1 cellular context compared by ENCODE assay signal in the genomic region with DNA sequence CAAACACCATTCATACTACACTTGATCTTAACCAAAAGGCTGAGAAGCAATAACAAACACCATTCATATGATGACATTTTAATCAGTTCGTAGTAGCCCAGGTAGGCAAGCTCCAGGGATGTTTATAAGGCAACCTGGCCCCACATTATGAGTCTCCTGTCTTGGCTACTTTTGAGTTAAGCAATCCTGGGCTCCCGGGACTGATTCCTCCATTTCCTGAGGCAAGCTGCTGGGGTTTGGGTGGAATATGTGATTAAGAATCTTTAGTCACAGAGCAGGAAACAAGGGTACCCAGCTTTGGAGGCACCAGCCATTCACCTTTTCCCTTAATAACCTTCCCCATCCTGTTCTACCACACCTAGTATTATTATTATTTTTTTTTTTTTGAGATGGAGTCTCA.
TF ChIP-seq lines count a peak whose summit lies in the region.

No MANE protein-coding gene starts in this region.

TF ChIP-seq in SK-N-SH, 30 proteins besides CTCF, POLR2A, EP300 and RAD21 (continued from another document):
- TF ChIP-seq MEF2A (IDR thresholded peaks at IDR 0.05; ENCODE audit: borderline replicate concordance, low read depth) = no peak
- TF ChIP-seq, protein P1, sequence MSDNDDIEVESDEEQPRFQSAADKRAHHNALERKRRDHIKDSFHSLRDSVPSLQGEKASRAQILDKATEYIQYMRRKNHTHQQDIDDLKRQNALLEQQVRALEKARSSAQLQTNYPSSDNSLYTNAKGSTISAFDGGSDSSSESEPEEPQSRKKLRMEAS (IDR thresholded peaks at IDR 0.05; ENCODE audit: low read depth) = no peak
- TF ChIP-seq, protein P2, sequence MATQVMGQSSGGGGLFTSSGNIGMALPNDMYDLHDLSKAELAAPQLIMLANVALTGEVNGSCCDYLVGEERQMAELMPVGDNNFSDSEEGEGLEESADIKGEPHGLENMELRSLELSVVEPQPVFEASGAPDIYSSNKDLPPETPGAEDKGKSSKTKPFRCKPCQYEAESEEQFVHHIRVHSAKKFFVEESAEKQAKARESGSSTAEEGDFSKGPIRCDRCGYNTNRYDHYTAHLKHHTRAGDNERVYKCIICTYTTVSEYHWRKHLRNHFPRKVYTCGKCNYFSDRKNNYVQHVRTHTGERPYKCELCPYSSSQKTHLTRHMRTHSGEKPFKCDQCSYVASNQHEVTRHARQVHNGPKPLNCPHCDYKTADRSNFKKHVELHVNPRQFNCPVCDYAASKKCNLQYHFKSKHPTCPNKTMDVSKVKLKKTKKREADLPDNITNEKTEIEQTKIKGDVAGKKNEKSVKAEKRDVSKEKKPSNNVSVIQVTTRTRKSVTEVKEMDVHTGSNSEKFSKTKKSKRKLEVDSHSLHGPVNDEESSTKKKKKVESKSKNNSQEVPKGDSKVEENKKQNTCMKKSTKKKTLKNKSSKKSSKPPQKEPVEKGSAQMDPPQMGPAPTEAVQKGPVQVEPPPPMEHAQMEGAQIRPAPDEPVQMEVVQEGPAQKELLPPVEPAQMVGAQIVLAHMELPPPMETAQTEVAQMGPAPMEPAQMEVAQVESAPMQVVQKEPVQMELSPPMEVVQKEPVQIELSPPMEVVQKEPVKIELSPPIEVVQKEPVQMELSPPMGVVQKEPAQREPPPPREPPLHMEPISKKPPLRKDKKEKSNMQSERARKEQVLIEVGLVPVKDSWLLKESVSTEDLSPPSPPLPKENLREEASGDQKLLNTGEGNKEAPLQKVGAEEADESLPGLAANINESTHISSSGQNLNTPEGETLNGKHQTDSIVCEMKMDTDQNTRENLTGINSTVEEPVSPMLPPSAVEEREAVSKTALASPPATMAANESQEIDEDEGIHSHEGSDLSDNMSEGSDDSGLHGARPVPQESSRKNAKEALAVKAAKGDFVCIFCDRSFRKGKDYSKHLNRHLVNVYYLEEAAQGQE (IDR thresholded peaks at IDR 0.05; ENCODE audit: low read depth, low read length) = no peak
- no peak for TF ChIP-seq RFX5 (IDR thresholded peaks at IDR 0.05; ENCODE audit: low read length)
- TF ChIP-seq NFIC (IDR thresholded peaks at IDR 0.05; ENCODE audit: borderline replicate concordance) = no peak
- TF ChIP-seq YY1 (IDR thresholded peaks at IDR 0.05; ENCODE audit: low read depth) = no peak
- no peak for TF ChIP-seq EZH2phosphoT487 (IDR thresholded peaks at IDR 0.05; ENCODE audit: borderline replicate concordance, low read depth)
- TF ChIP-seq NRF1 (IDR thresholded peaks at IDR 0.05; ENCODE audit: low read depth, low read length) = no peak
- no peak for TF ChIP-seq MXI1 (IDR thresholded peaks at IDR 0.05; ENCODE audit: low read depth, low read length)
- TF ChIP-seq, protein P3, sequence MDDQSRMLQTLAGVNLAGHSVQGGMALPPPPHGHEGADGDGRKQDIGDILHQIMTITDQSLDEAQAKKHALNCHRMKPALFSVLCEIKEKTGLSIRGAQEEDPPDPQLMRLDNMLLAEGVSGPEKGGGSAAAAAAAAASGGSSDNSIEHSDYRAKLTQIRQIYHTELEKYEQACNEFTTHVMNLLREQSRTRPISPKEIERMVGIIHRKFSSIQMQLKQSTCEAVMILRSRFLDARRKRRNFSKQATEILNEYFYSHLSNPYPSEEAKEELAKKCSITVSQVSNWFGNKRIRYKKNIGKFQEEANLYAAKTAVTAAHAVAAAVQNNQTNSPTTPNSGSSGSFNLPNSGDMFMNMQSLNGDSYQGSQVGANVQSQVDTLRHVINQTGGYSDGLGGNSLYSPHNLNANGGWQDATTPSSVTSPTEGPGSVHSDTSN (IDR thresholded peaks at IDR 0.05) = no peak
- TF ChIP-seq, protein P4, sequence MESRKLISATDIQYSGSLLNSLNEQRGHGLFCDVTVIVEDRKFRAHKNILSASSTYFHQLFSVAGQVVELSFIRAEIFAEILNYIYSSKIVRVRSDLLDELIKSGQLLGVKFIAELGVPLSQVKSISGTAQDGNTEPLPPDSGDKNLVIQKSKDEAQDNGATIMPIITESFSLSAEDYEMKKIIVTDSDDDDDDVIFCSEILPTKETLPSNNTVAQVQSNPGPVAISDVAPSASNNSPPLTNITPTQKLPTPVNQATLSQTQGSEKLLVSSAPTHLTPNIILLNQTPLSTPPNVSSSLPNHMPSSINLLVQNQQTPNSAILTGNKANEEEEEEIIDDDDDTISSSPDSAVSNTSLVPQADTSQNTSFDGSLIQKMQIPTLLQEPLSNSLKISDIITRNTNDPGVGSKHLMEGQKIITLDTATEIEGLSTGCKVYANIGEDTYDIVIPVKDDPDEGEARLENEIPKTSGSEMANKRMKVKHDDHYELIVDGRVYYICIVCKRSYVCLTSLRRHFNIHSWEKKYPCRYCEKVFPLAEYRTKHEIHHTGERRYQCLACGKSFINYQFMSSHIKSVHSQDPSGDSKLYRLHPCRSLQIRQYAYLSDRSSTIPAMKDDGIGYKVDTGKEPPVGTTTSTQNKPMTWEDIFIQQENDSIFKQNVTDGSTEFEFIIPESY (IDR thresholded peaks at IDR 0.05; ENCODE audit: borderline replicate concordance, low read depth) = no peak
- TF ChIP-seq, protein P5, sequence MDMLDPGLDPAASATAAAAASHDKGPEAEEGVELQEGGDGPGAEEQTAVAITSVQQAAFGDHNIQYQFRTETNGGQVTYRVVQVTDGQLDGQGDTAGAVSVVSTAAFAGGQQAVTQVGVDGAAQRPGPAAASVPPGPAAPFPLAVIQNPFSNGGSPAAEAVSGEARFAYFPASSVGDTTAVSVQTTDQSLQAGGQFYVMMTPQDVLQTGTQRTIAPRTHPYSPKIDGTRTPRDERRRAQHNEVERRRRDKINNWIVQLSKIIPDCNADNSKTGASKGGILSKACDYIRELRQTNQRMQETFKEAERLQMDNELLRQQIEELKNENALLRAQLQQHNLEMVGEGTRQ (IDR thresholded peaks at IDR 0.05; ENCODE audit: borderline replicate concordance, low read depth, low read length) = no peak
